In genomic region chr3:179562467-179563297, GRCh38 we compare ENCODE assay signal across 8 cellular contexts. TPM values are rescaled to one million over a fixed set of nuclear protein-coding genes. Genes with fewer than 3 reads are reported as not detected.
DNase-seq lines count a peak whose midpoint lies in the region; ATAC-seq and TF ChIP-seq lines count a peak whose summit lies in the region.

ACTL6A (plus strand) TSS chr3:179562926; CDS start chr3:179563093, 167 bp downstream.

- H3K79me2 ChIP-seq in mammary epithelial cell (ENCODE audit: insufficient read depth, low read length): peaks cover 44% of the 10 kb centered on the region

- in situ Hi-C loops in ACHN (cut with HindIII; ENCODE audit: low pct_ligation_motif_present, low pct_unique_long_range_greater_than_20kb, low sequenced_read_pairs): no loop called here
- in situ Hi-C loops in mammary epithelial cell (cut with MboI; ENCODE audit: low sequenced_read_pairs in 2 of 2): no loop called here

- H3K4me2 ChIP-seq in mammary epithelial cell (ENCODE audit: insufficient read depth, low read depth, low read length): peak within 1 kb of the TSS; percentile 98

- H3K9ac ChIP-seq in mammary epithelial cell (ENCODE audit: insufficient read depth, low read length) (peak within 1 kb of the TSS; percentile 78), iPS-20b (ENCODE audit: low read depth, low read length) (peak within 1 kb of the TSS; percentile 94)

- H4K20me1 ChIP-seq in mammary epithelial cell (ENCODE audit: insufficient read depth, low read length): no peaks in the 10 kb centered on the region

- peak; percentile 99 for DNase-seq in ACHN
- DNase-seq in NCI-H2227 (lab: John Stamatoyannopoulos, UW; ENCODE audit: unreplicated experiment): peak; percentile 99
- peak; percentile 100 for DNase-seq in WERI-Rb-1
- peak; percentile 100 for DNase-seq in mammary epithelial cell

- H3K36me3 ChIP-seq in WERI-Rb-1: peaks cover 4% of the 10 kb centered on the region; the same call in 1 of the 2 replicates
- H3K36me3 ChIP-seq in mammary epithelial cell (ENCODE audit: insufficient read depth, low read length): no peaks in the 10 kb centered on the region
- no peaks in the 10 kb centered on the region for H3K36me3 ChIP-seq in iPS-20b (ENCODE audit: insufficient read depth, low read depth, low read length)

- intact Hi-C loops in mammary epithelial cell (cut with micrococcal nuclease): loop anchor here (1.0 kb wide), 1 partner anchor 239 kb away; the partner anchor contains the start of gene ZNF639

- BruUV-seq in mammary epithelial cell (replicated peaks; lab: Mats Ljungman, UMichigan): no TSS peak

- H3K4me3 ChIP-seq in WERI-Rb-1 (ENCODE audit: low read depth, low read length) (peak within 1 kb of the TSS; percentile 91), mammary epithelial cell (replicated peaks in 1 of 3; ENCODE audit: insufficient read depth in 1 of 3, low read depth in 2 of 3, low read length in 3 of 3) (peak within 1 kb of the TSS; percentile 85 to 98 (median 96)), iPS-20b (ENCODE audit: low read length) (peak within 1 kb of the TSS; percentile 83), skin epidermis (peak within 1 kb of the TSS; percentile 64 to 98 (median 91))

- CTCF ChIA-PET in mammary epithelial cell (lab: Charles Lee; ENCODE audit: low non-redundant PET): interaction anchor here (0.6 to 0.7 kb wide), 2 partner anchors 8 to 142 kb away, joined by 3 to 5 read pairs; no protein-coding TSS in a partner anchor

- H3K27me3 ChIP-seq in WERI-Rb-1 (ENCODE audit: insufficient read depth, low read depth, severe bottlenecking): no peaks in the 10 kb centered on the region
- no peaks in the 10 kb centered on the region for H3K27me3 ChIP-seq in mammary epithelial cell (ENCODE audit: insufficient read depth, low read length)
- H3K27me3 ChIP-seq in iPS-20b (ENCODE audit: insufficient read depth, low read length): no peaks in the 10 kb centered on the region

- H3K4me1 ChIP-seq in mammary epithelial cell (ENCODE audit: insufficient read depth, low read length) (peaks cover 15% of the 10 kb centered on the region), iPS-20b (ENCODE audit: insufficient read depth, low read length) (peaks cover 7% of the 10 kb centered on the region; the same call in 1 of the 2 replicates)

- H3K27ac ChIP-seq in WERI-Rb-1 (peak within 1 kb of the TSS; percentile 99), mammary epithelial cell (ENCODE audit: insufficient read depth, low read depth, low read length) (peak within 1 kb of the TSS; percentile 72), iPS-20b (ENCODE audit: low read length) (peak within 1 kb of the TSS; percentile 72), skin epidermis (peak within 1 kb of the TSS; percentile 71 to 94 (median 89))

- peak within 1 kb of the TSS; percentile 92 for H2AFZ ChIP-seq in mammary epithelial cell (ENCODE audit: low read depth, low read length)

- TF ChIP-seq CTCF in WERI-Rb-1 (IDR thresholded peaks at IDR 0.05; ENCODE audit: low read depth, low read length): no peak
- no peak for TF ChIP-seq CTCF in mammary epithelial cell (conservative IDR thresholded peaks at IDR 0.05 in 1 of 2, IDR thresholded peaks at IDR 0.05 in 1 of 2; ENCODE audit: extremely low read depth in 1 of 2, insufficient read depth in 1 of 2, low read depth in 1 of 2, low read length in 2 of 2)

- H3K9me3 ChIP-seq in WERI-Rb-1 (ENCODE audit: severe bottlenecking) (no peaks in the 10 kb centered on the region), mammary epithelial cell (replicated peaks; ENCODE audit: insufficient read depth, low read length) (no peaks in the 10 kb centered on the region), iPS-20b (ENCODE audit: insufficient read depth, low read depth, low read length) (no peaks in the 10 kb centered on the region)

- ATAC-seq in GM18873 (IDR thresholded peaks at IDR 0.05; ENCODE audit: low FRiP score, unreplicated experiment): peak; percentile 98
- ATAC-seq in HG03139 (IDR thresholded peaks at IDR 0.05; ENCODE audit: unreplicated experiment): peak; percentile 94

- dilution Hi-C loops in mammary epithelial cell (cut with HindIII; ENCODE audit: low sequenced_read_pairs): no loop called here

- 8% methylated on average over 14 of the region's 65 CpGs for WGBS in mammary epithelial cell (ENCODE audit: low coverage, missing lambda C conversion rate)

RNA-seq across cellular contexts. Expression of gene ACTL6A, which starts in this region (rescaled TPM):
- total RNA-seq in mammary epithelial cell: 10 to 100 TPM; 41.5 to 59.4 TPM
- polyA plus RNA-seq in mammary epithelial cell: 68.7 TPM
- polyA minus RNA-seq in mammary epithelial cell: 83.4 TPM

Comparison
In these comparisons a context has a peak if more than half of its experiments do, and no peak if none do; other contexts are left out.
1. Peak in every context shown above with its lines: DNase-seq, ATAC-seq, H3K4me3 ChIP-seq and H3K27ac ChIP-seq.